ENCODE assay signal across 1 cellular context in the genomic region with DNA sequence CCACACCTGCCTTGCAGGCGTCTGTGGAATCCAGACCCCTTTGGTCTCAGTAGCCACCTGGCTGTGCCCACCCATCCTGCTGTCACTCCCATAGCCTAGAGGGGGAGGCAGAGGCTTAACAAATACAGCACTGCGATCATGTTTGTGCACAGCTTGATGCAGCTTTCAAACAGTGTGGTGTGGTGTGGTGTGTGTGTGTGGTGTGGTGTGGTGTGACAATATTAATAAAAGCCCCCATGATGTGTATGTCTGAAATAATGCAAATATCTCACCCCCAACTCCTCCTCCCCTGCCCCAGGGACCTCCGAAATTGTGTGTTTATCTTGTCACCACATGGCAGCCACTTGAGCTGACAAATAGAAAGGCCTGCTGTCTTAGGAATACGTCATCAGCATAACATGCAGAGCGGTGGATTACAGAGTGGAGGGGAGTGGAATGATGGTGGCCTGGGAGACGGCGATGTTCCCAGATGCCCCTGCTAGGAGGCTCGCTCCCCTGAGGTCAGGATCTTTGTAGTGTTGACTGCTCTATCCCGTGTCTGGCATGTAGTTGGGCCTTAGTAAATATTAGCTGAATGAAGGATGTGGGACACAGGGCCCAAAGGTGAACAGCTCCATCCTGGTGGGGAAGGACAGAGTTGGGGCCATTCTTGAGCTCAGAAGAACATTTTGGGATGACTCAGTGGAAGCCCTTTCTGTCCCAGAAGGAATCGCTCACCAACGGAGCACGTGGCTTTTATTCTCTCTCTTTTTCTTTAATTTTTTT.
TF ChIP-seq lines count a peak whose summit lies in the region.

No MANE protein-coding gene starts in this region.

TF ChIP-seq in HepG2, 621 proteins besides CTCF, POLR2A, EP300 and RAD21 (continues in another document):
- TF ChIP-seq ZMYM4 (CRISPR knock-in tag; IDR thresholded peaks at IDR 0.05) (no peak), HDAC6 (IDR thresholded peaks at IDR 0.05; ENCODE audit: low read depth, low read length) (no peak), SETDB1 (CRISPR knock-in tag; IDR thresholded peaks at IDR 0.05; ENCODE audit: borderline replicate concordance) (no peak), ZNF572 (CRISPR knock-in tag; IDR thresholded peaks at IDR 0.05) (no peak), ZNF260 (CRISPR knock-in tag; IDR thresholded peaks at IDR 0.05; ENCODE audit: borderline replicate concordance, low read depth) (no peak), SIX4 (CRISPR knock-in tag; IDR thresholded peaks at IDR 0.05) (no peak; the same call in 1 of the 2 replicates), PTBP1 (IDR thresholded peaks at IDR 0.05; ENCODE audit: low read depth, low read length, poor library complexity, severe bottlenecking) (no peak), ZNF598 (CRISPR knock-in tag; IDR thresholded peaks at IDR 0.05; ENCODE audit: borderline replicate concordance) (no peak), ZMAT3 (CRISPR knock-in tag; conservative IDR thresholded peaks at IDR 0.05) (0 out of 2 replicates have a peak, but pooled peaks have one; percentile 39), SNAPC4 (CRISPR knock-in tag; IDR thresholded peaks at IDR 0.05) (no peak), MATR3 (CRISPR knock-in tag; IDR thresholded peaks at IDR 0.05) (no peak), SMC3 (IDR thresholded peaks at IDR 0.05; ENCODE audit: low read length) (no peak; the same call in 1 of the 2 replicates), ZNF264 (CRISPR knock-in tag; IDR thresholded peaks at IDR 0.05) (0 out of 2 replicates have a peak, but pooled peaks have one; percentile 32), MBD4 (IDR thresholded peaks at IDR 0.05; ENCODE audit: borderline replicate concordance, low read length) (no peak), SRSF9 (IDR thresholded peaks at IDR 0.05; ENCODE audit: borderline replicate concordance, insufficient read depth, low read depth, low read length, poor library complexity, severe bottlenecking) (no peak), KLF9 (CRISPR knock-in tag; IDR thresholded peaks at IDR 0.05; ENCODE audit: low read depth) (no peak), REL (CRISPR knock-in tag; conservative IDR thresholded peaks at IDR 0.05) (no peak), ETV5 (CRISPR knock-in tag; IDR thresholded peaks at IDR 0.05; ENCODE audit: borderline replicate concordance) (peak; percentile 51; the same call in 1 of the 2 replicates), ZNF446 (CRISPR knock-in tag; IDR thresholded peaks at IDR 0.05) (no peak), HNF4A (CRISPR knock-in tag; IDR thresholded peaks at IDR 0.05) (peak; percentile 80), SOX13 (IDR thresholded peaks at IDR 0.05) (no peak), SOX13 (CRISPR knock-in tag; conservative IDR thresholded peaks at IDR 0.05 in 1 of 2, IDR thresholded peaks at IDR 0.05 in 1 of 2) (peak in 1 of 2 experiments; percentile 64; a peak in 2 of 4 replicates), FOXC1 (CRISPR knock-in tag; IDR thresholded peaks at IDR 0.05; ENCODE audit: borderline replicate concordance) (no peak), ZNF839 (CRISPR knock-in tag; IDR thresholded peaks at IDR 0.05; ENCODE audit: borderline replicate concordance) (no peak), ZNF562 (CRISPR knock-in tag; IDR thresholded peaks at IDR 0.05; ENCODE audit: borderline replicate concordance) (no peak), PHF8 (CRISPR knock-in tag; IDR thresholded peaks at IDR 0.05) (peak; percentile 24; the same call in 1 of the 2 replicates), JUND (CRISPR knock-in tag; IDR thresholded peaks at IDR 0.05) (no peak), ZNF101 (CRISPR knock-in tag; IDR thresholded peaks at IDR 0.05; ENCODE audit: borderline replicate concordance, low read depth) (no peak), ZNF280B (CRISPR knock-in tag; IDR thresholded peaks at IDR 0.05; ENCODE audit: borderline replicate concordance) (no peak), ZNF749 (CRISPR knock-in tag; IDR thresholded peaks at IDR 0.05; ENCODE audit: borderline replicate concordance) (no peak), ZNF205 (CRISPR knock-in tag; IDR thresholded peaks at IDR 0.05) (0 out of 2 replicates have a peak, but pooled peaks have one; percentile 27), RXRB (CRISPR knock-in tag; IDR thresholded peaks at IDR 0.05; ENCODE audit: borderline replicate concordance) (peak; percentile 87), ZNF781 (CRISPR knock-in tag; IDR thresholded peaks at IDR 0.05; ENCODE audit: borderline replicate concordance, not compliant biosample characterization) (no peak), ZBTB21 (CRISPR knock-in tag; IDR thresholded peaks at IDR 0.05) (0 out of 2 replicates have a peak, but pooled peaks have one; percentile 53), ZBTB3 (CRISPR knock-in tag; IDR thresholded peaks at IDR 0.05; ENCODE audit: borderline replicate concordance, low read depth) (no peak), ZNF431 (CRISPR knock-in tag; IDR thresholded peaks at IDR 0.05; ENCODE audit: borderline replicate concordance, low read depth) (no peak), SP5 (CRISPR knock-in tag; IDR thresholded peaks at IDR 0.05; ENCODE audit: borderline replicate concordance, low read depth) (peak; percentile 44; the same call in 1 of the 2 replicates), RBM39 (IDR thresholded peaks at IDR 0.05; ENCODE audit: low read depth, low read length, poor library complexity, severe bottlenecking) (no peak), ZNF773 (CRISPR knock-in tag; IDR thresholded peaks at IDR 0.05; ENCODE audit: borderline replicate concordance) (no peak), GMEB1 (CRISPR knock-in tag; IDR thresholded peaks at IDR 0.05; ENCODE audit: borderline replicate concordance) (no peak), HDAC1 (CRISPR knock-in tag; IDR thresholded peaks at IDR 0.05) (peak; percentile 80), ZNF333 (CRISPR knock-in tag; IDR thresholded peaks at IDR 0.05; ENCODE audit: borderline replicate concordance) (no peak), DR1 (CRISPR knock-in tag; IDR thresholded peaks at IDR 0.05) (no peak), SMARCC2 (IDR thresholded peaks at IDR 0.05) (no peak), ZNF816 (CRISPR knock-in tag; IDR thresholded peaks at IDR 0.05; ENCODE audit: borderline replicate concordance) (0 out of 2 replicates have a peak, but pooled peaks have one; percentile 63)
- TF ChIP-seq, protein P1, sequence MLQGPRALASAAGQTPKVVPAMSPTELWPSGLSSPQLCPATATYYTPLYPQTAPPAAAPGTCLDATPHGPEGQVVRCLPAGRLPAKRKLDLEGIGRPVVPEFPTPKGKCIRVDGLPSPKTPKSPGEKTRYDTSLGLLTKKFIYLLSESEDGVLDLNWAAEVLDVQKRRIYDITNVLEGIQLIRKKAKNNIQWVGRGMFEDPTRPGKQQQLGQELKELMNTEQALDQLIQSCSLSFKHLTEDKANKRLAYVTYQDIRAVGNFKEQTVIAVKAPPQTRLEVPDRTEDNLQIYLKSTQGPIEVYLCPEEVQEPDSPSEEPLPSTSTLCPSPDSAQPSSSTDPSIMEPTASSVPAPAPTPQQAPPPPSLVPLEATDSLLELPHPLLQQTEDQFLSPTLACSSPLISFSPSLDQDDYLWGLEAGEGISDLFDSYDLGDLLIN (CRISPR knock-in tag; IDR thresholded peaks at IDR 0.05; ENCODE audit: borderline replicate concordance) = no peak
- TF ChIP-seq, protein P2, sequence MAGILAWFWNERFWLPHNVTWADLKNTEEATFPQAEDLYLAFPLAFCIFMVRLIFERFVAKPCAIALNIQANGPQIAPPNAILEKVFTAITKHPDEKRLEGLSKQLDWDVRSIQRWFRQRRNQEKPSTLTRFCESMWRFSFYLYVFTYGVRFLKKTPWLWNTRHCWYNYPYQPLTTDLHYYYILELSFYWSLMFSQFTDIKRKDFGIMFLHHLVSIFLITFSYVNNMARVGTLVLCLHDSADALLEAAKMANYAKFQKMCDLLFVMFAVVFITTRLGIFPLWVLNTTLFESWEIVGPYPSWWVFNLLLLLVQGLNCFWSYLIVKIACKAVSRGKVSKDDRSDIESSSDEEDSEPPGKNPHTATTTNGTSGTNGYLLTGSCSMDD (CRISPR knock-in tag; IDR thresholded peaks at IDR 0.05) = no peak
- TF ChIP-seq, protein P3, sequence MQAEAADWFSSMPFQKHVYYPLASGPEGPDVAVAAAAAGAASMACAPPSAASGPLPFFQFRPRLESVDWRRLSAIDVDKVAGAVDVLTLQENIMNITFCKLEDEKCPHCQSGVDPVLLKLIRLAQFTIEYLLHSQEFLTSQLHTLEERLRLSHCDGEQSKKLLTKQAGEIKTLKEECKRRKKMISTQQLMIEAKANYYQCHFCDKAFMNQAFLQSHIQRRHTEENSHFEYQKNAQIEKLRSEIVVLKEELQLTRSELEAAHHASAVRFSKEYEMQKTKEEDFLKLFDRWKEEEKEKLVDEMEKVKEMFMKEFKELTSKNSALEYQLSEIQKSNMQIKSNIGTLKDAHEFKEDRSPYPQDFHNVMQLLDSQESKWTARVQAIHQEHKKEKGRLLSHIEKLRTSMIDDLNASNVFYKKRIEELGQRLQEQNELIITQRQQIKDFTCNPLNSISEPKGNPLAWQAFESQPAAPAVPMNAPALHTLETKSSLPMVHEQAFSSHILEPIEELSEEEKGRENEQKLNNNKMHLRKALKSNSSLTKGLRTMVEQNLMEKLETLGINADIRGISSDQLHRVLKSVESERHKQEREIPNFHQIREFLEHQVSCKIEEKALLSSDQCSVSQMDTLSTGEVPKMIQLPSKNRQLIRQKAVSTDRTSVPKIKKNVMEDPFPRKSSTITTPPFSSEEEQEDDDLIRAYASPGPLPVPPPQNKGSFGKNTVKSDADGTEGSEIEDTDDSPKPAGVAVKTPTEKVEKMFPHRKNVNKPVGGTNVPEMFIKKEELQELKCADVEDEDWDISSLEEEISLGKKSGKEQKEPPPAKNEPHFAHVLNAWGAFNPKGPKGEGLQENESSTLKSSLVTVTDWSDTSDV (CRISPR knock-in tag; IDR thresholded peaks at IDR 0.05) = no peak
